In the genomic region with DNA sequence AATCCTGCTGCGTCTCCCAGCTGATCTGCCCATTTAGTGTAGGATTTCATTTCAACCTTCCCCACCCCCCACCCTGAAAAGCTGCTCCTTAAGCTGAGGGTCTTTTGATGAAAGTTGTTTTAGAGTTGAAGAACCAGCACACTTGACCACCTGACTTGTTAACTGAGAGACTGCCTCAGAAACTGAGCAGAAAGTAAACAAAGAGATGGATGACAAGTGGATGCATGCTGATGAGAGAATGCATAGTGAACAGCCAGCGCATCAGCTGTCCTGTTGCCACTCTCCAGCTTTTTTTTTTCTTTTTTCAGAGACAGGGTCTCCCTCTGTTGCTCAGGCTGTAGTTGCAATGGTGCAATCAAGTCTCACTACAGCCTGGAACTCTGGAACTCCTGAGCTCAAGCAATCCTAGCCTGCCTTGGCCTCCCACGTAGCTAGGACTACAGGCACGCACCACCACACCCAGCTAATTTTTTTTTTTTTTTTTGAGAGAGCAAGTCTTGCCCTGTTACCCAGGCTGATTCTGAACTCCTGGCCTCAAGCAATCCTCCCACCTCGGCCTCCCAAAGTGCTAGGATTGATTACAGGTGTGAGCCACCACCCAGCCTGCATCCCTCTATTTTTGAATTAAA, we compare ENCODE assay signal across 25 cellular contexts. TPM values are rescaled to one million over a fixed set of nuclear protein-coding genes. Genes with fewer than 3 reads are reported as not detected.
A peak's percentile ranks its signal among the peaks of the same experiment; 100 is the strongest.
DNase-seq lines count a peak whose midpoint lies in the region; ATAC-seq and TF ChIP-seq lines count a peak whose summit lies in the region.
"Had no signal": no experiment of that assay in that cellular context is flagged by ENCODE, and none has a peak within 500 bp of the region (broad histone marks: within the 10 kb centered on the region; RNA-seq: fewer than 3 reads in every experiment).

No MANE protein-coding gene starts in this region.

- peaks cover 5% of the 10 kb centered on the region for H3K4me1 ChIP-seq in neural progenitor cell
- peaks cover 0 to 16% (median 4%) of the 10 kb centered on the region in 4 donors for H3K4me1 ChIP-seq in sigmoid colon
- H3K4me1 ChIP-seq in lower lobe of right lung: peaks cover 1% of the 10 kb centered on the region

- peaks cover 36% of the 10 kb centered on the region for H3F3A ChIP-seq in neural progenitor cell (ENCODE audit: low read depth)

- H3K9me3 ChIP-seq in neural progenitor cell (ENCODE audit: low read depth) (no peaks in the 10 kb centered on the region), sigmoid colon (no peaks in the 10 kb centered on the region), lower lobe of right lung (no peaks in the 10 kb centered on the region)
- H3K9me3 ChIP-seq: suprapubic skin had no signal

- intact Hi-C loops in sigmoid colon (cut with DNase I): no loop called here
- intact Hi-C loops in lower lobe of right lung (cut with DNase I): no loop called here

- no peak for TF ChIP-seq POLR2A in sigmoid colon (IDR thresholded peaks at IDR 0.05)

- ATAC-seq in GM21723 (IDR thresholded peaks at IDR 0.05; ENCODE audit: unreplicated experiment) (no peak), lower lobe of right lung (no peak)
- ATAC-seq: esophagus mucosa, T-cell had no signal

- H3K4me1 Mint-ChIP-seq in neural progenitor cell: peaks cover 14% of the 10 kb centered on the region
- H3K4me1 Mint-ChIP-seq: T-cell had no signal

- peaks cover 6% of the 10 kb centered on the region for H3K36me3 Mint-ChIP-seq in neural progenitor cell

- TF ChIP-seq CTCF in neural progenitor cell (IDR thresholded peaks at IDR 0.05) (no peak), sigmoid colon (IDR thresholded peaks at IDR 0.05) (no peak), lower lobe of right lung (IDR thresholded peaks at IDR 0.05) (no peak)

- H3K27ac Mint-ChIP-seq in neural progenitor cell: no peak overlapping the region
- H3K27ac Mint-ChIP-seq: activated B cell treated with CpG ODN at 0.5 μM for 24 hours, T-cell had no signal

- no peak overlapping the region for H3K9ac ChIP-seq in neural progenitor cell

- no peaks in the 10 kb centered on the region for H3K9me3 Mint-ChIP-seq in neural progenitor cell
- H3K9me3 Mint-ChIP-seq: activated B cell treated with CpG ODN at 0.5 μM for 24 hours, T-cell had no signal

- H3K27me3 Mint-ChIP-seq in neural progenitor cell (ENCODE audit: insufficient read depth, low read depth): peaks cover 4% of the 10 kb centered on the region
- H3K27me3 Mint-ChIP-seq: activated B cell treated with CpG ODN at 0.5 μM for 24 hours, T-cell had no signal

- no peaks in the 10 kb centered on the region for H3K79me2 ChIP-seq in neural progenitor cell (ENCODE audit: low read depth)

- no peaks in the 10 kb centered on the region for H3K27me3 ChIP-seq in neural progenitor cell
- H3K27me3 ChIP-seq in sigmoid colon: no peaks in the 10 kb centered on the region
- no peaks in the 10 kb centered on the region for H3K27me3 ChIP-seq in lower lobe of right lung (ENCODE audit: low read depth)
- H3K27me3 ChIP-seq: suprapubic skin had no signal

- DNase-seq in NCI-H1105 treated with DMSO at 0.1 percent for 48 hours (lab: John Stamatoyannopoulos, UW) (peak; percentile 12), NCI-H1105 (lab: John Stamatoyannopoulos, UW) (no peak), NCI-H1417 treated with DMSO at 0.1 percent for 48 hours (lab: John Stamatoyannopoulos, UW) (peak; percentile 21), NCI-H748 treated with DMSO at 0.1 percent for 48 hours (lab: John Stamatoyannopoulos, UW) (peak; percentile 25), neural progenitor cell (ENCODE audit: low spot score) (no peak), sigmoid colon (no peak), lower lobe of right lung (no peak)
- DNase-seq: activated B cell treated with CpG ODN at 0.5 μM for 24 hours; activated T-cell treated with anti-CD3 and anti-CD28 coated beads, Interleukin-2, amount 50 U/mL, for 48 hours; central memory CD4-positive, alpha-beta T cell; glutamatergic neuron; HCEC 1CT; Karpas-422; NCI-H446 treated with DMSO at 0.1 percent for 48 hours; NK-92 treated with Interleukin-12 subunit alpha and Interleukin-12 subunit beta, amount 100 ng/mL, for 24 hours; stimulated activated naive CD4-positive, alpha-beta T cell treated with Interleukin-2 at 50 U/mL for 16 hours; T-cell had no signal

- peaks cover 17% of the 10 kb centered on the region for H4K20me1 ChIP-seq in neural progenitor cell (ENCODE audit: low read depth)

- H3K27ac ChIP-seq in neural progenitor cell (peak overlapping the region; percentile 37), sigmoid colon (peak overlapping the region in 1 of 4 donors; percentile 18), lower lobe of right lung (no peak overlapping the region)
- H3K27ac ChIP-seq: suprapubic skin had no signal

- no peak for TF ChIP-seq EP300 in sigmoid colon (IDR thresholded peaks at IDR 0.05)

- H3K36me3 ChIP-seq in neural progenitor cell (no peaks in the 10 kb centered on the region), sigmoid colon (peaks cover 14 to 99% (median 65%) of the 10 kb centered on the region in 4 donors), lower lobe of right lung (peaks cover 61% of the 10 kb centered on the region)

- 94% methylated on average over 5 of the region's 5 CpGs for WGBS in sigmoid colon, 2 donors

- no peak overlapping the region for H3K4me2 ChIP-seq in neural progenitor cell
- H3K4me2 ChIP-seq: smooth muscle cell had no signal

- no peak overlapping the region for H3K4me3 Mint-ChIP-seq in neural progenitor cell
- H3K4me3 Mint-ChIP-seq: activated B cell treated with CpG ODN at 0.5 μM for 24 hours, T-cell had no signal

- no peak overlapping the region for H3K4me3 ChIP-seq in neural progenitor cell
- no peak overlapping the region for H3K4me3 ChIP-seq in sigmoid colon
- no peak overlapping the region for H3K4me3 ChIP-seq in lower lobe of right lung
- H3K4me3 ChIP-seq: smooth muscle cell, suprapubic skin had no signal

- H2AFZ ChIP-seq in neural progenitor cell (replicated peaks): no peak overlapping the region

RNA-seq across cellular contexts. Expression of a gene that starts 9.5 kb away (rescaled TPM):
- total RNA-seq in neural progenitor cell (ENCODE audit: low replicate concordance): 2,002 and 2,026 TPM in 2 replicates
- total RNA-seq in sigmoid colon: 1,000 to 10,000 TPM; 1,381 to 2,837 (median 2,184) TPM
- 1,000 to 10,000 TPM; 1,931 to 3,217 (median 2,051) TPM for polyA plus RNA-seq in sigmoid colon
- 1,025 TPM for total RNA-seq in lower lobe of right lung

RNA-seq across cellular contexts. Expression of a gene that starts 19.2 kb away (rescaled TPM):
- 9.7 and 23.5 TPM in 2 replicates for total RNA-seq in neural progenitor cell (ENCODE audit: low replicate concordance)
- total RNA-seq in sigmoid colon: 10 to 100 TPM; 50.4 to 95.8 (median 74.8) TPM
- 10 to 100 TPM; 14.4 to 25.2 (median 14.6) TPM for polyA plus RNA-seq in sigmoid colon
- total RNA-seq in lower lobe of right lung: 17.0 TPM

RNA-seq across cellular contexts. Expression of a gene that starts 25.5 kb away (rescaled TPM):
- total RNA-seq in neural progenitor cell (ENCODE audit: low replicate concordance) (9.3 and 23.9 TPM in 2 replicates), sigmoid colon (1 to 10 TPM; 3.3 to 3.9 (median 3.7) TPM), lower lobe of right lung (9.0 TPM)
- polyA plus RNA-seq in sigmoid colon: 1 to 10 TPM; 2.4 to 5.2 (median 3.2) TPM

RNA-seq across cellular contexts. Expression of a gene that starts 35.0 kb away (rescaled TPM):
- total RNA-seq in neural progenitor cell (ENCODE audit: low replicate concordance) (0.46 TPM in 1 of 2 replicates, not detected in the other), sigmoid colon (not detected), lower lobe of right lung (not detected)
- polyA plus RNA-seq in sigmoid colon: not detected
- total RNA-seq: activated B cell treated with CpG ODN at 0.5 μM for 24 hours, astrocyte, esophagus mucosa, fibroblast of villous mesenchyme, mucosa of gallbladder, T-cell had no signal
- polyA plus RNA-seq: neural cell had no signal

Comparison
In these comparisons a context has a peak if more than half of its experiments do, and no peak if none do; other contexts are left out.
1. DNase-seq: peak in NCI-H1105 treated with DMSO at 0.1 percent for 48 hours (single experiment), NCI-H1417 treated with DMSO at 0.1 percent for 48 hours (single experiment) and NCI-H748 treated with DMSO at 0.1 percent for 48 hours (single experiment); none in NCI-H1105 (single experiment), neural progenitor cell (single experiment), sigmoid colon (single experiment) and lower lobe of right lung (single experiment).